In the genomic region with DNA sequence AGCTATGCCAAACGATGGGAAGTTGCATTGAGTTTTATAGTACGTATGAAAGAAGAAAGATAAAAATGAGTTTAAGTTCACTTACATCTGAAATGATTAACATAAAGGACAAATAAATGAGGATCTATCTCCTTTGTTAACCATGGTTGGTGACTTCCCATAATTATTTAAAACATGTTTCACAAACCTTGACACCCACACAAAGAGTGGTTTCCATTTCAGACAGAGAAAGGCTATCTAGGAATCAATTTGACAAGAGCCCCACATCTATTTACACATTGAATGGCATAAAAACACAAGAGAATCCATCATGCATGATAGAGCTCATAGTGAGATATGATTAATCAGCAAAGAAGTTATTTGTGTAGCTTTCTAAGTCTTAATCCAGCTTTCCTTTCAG, we compare ENCODE assay signal across 19 cellular contexts. TPM values are rescaled to one million over a fixed set of nuclear protein-coding genes. Genes with fewer than 3 reads are reported as not detected.
DNase-seq lines count a peak whose midpoint lies in the region; ATAC-seq, FAIRE-seq and TF ChIP-seq lines count a peak whose summit lies in the region.
"Had no signal": no experiment of that assay in that cellular context is flagged by ENCODE, and none has a peak within 500 bp of the region (broad histone marks: within the 10 kb centered on the region; RNA-seq: fewer than 3 reads in every experiment).

No MANE protein-coding gene starts in this region.

- no peak for TF ChIP-seq POLR2A in GM12878 (IDR thresholded peaks at IDR 0.05; ENCODE audit: low read depth, low read length)

- DNase-seq in activated naive CD8-positive, alpha-beta T cell treated with anti-CD3 and anti-CD28 coated beads, Interleukin-2, amount 50 U/mL, for 24 hours = no peak
- DNase-seq in activated naive CD8-positive, alpha-beta T cell treated with anti-CD3 and anti-CD28 coated beads for 36 hours = no peak
- DNase-seq in GM12878 (ENCODE audit: low read depth, low spot score) (peak; percentile 50), NCI-H345 treated with DMSO at 0.1 percent for 48 hours (lab: John Stamatoyannopoulos, UW; ENCODE audit: unreplicated experiment) (no peak), mesenteric fat pad (ENCODE audit: low spot score) (no peak), T-helper 17 cell (no peak)
- DNase-seq: Calu3; CD4-positive, CD25-positive, alpha-beta regulatory T cell; DMS79; NCI-H1105 treated with DMSO at 0.1 percent for 48 hours; NCI-H2029; NCI-H2171 treated with DMSO at 0.1 percent for 48 hours; NCI-H510A treated with DMSO at 0.1 percent for 48 hours; OCI-M1; RPMI8226 had no signal

- TF ChIP-seq RAD21 in GM12878 (IDR thresholded peaks at IDR 0.05; ENCODE audit: insufficient read depth, low read depth, low read length) = no peak

- peak; percentile 83 for FAIRE-seq in GM12878 (lab: Jason Lieb, UNC)
- FAIRE-seq: A204.1, G401.6 had no signal

- H3K9me3 Mint-ChIP-seq in activated naive CD8-positive, alpha-beta T cell treated with anti-CD3 and anti-CD28 coated beads, Interleukin-2, amount 50 U/mL, for 24 hours = no peaks in the 10 kb centered on the region
- peaks cover 2% of the 10 kb centered on the region for H3K9me3 Mint-ChIP-seq in activated naive CD8-positive, alpha-beta T cell treated with anti-CD3 and anti-CD28 coated beads for 36 hours
- no peaks in the 10 kb centered on the region for H3K9me3 Mint-ChIP-seq in stimulated activated memory B cell treated with anti-CD40 and anti-IgM and Interleukin-4, amounts not matched to agents 10 μg/mL and 1 μg/mL and 100 μg/mL, for 72 hours
- H3K9me3 Mint-ChIP-seq: CD4-positive, CD25-positive, alpha-beta regulatory T cell had no signal

- no peak overlapping the region for H3K27ac ChIP-seq in GM12878 (ENCODE audit: control insufficient read depth, insufficient read depth)

- peak overlapping the region; percentile 49 for H3K9ac ChIP-seq in Loucy (ENCODE audit: low read depth, low read length, poor library complexity, severe bottlenecking)
- no peak overlapping the region for H3K9ac ChIP-seq in GM12878 (ENCODE audit: control insufficient read depth, insufficient read depth, low read length)

- ATAC-seq in activated naive CD8-positive, alpha-beta T cell treated with anti-CD3 and anti-CD28 coated beads, Interleukin-2, amount 50 U/mL, for 24 hours = no peak
- ATAC-seq in GM12878 (peak; percentile 36), T-helper 17 cell (no peak)
- peak; percentile 44 for ATAC-seq in stimulated activated memory B cell treated with anti-CD40 and anti-IgM and Interleukin-4, amounts not matched to agents 10 μg/mL and 1 μg/mL and 100 μg/mL, for 72 hours

- peaks cover 3% of the 10 kb centered on the region for H3K27me3 Mint-ChIP-seq in activated naive CD8-positive, alpha-beta T cell treated with anti-CD3 and anti-CD28 coated beads, Interleukin-2, amount 50 U/mL, for 24 hours
- peaks cover 4% of the 10 kb centered on the region for H3K27me3 Mint-ChIP-seq in activated naive CD8-positive, alpha-beta T cell treated with anti-CD3 and anti-CD28 coated beads for 36 hours
- no peaks in the 10 kb centered on the region for H3K27me3 Mint-ChIP-seq in stimulated activated memory B cell treated with anti-CD40 and anti-IgM and Interleukin-4, amounts not matched to agents 10 μg/mL and 1 μg/mL and 100 μg/mL, for 72 hours
- H3K27me3 Mint-ChIP-seq in T-helper 17 cell = peaks cover 48% of the 10 kb centered on the region

- peaks cover 9% of the 10 kb centered on the region for H3F3A ChIP-seq in Loucy (ENCODE audit: low read depth)

- peaks cover 26% of the 10 kb centered on the region for H3K4me1 Mint-ChIP-seq in activated naive CD8-positive, alpha-beta T cell treated with anti-CD3 and anti-CD28 coated beads, Interleukin-2, amount 50 U/mL, for 24 hours
- H3K4me1 Mint-ChIP-seq in activated naive CD8-positive, alpha-beta T cell treated with anti-CD3 and anti-CD28 coated beads for 36 hours = peaks cover 13% of the 10 kb centered on the region
- peaks cover 54% of the 10 kb centered on the region for H3K4me1 Mint-ChIP-seq in stimulated activated memory B cell treated with anti-CD40 and anti-IgM and Interleukin-4, amounts not matched to agents 10 μg/mL and 1 μg/mL and 100 μg/mL, for 72 hours
- H3K4me1 Mint-ChIP-seq in T-helper 17 cell = peaks cover 10% of the 10 kb centered on the region

- no peak overlapping the region for H3K4me3 Mint-ChIP-seq in activated naive CD8-positive, alpha-beta T cell treated with anti-CD3 and anti-CD28 coated beads, Interleukin-2, amount 50 U/mL, for 24 hours
- no peak overlapping the region for H3K4me3 Mint-ChIP-seq in activated naive CD8-positive, alpha-beta T cell treated with anti-CD3 and anti-CD28 coated beads for 36 hours
- H3K4me3 Mint-ChIP-seq in stimulated activated memory B cell treated with anti-CD40 and anti-IgM and Interleukin-4, amounts not matched to agents 10 μg/mL and 1 μg/mL and 100 μg/mL, for 72 hours = peak overlapping the region; percentile 38
- no peak overlapping the region for H3K4me3 Mint-ChIP-seq in T-helper 17 cell
- H3K4me3 Mint-ChIP-seq: CD4-positive, CD25-positive, alpha-beta regulatory T cell had no signal

- no peaks in the 10 kb centered on the region for H3K27me3 ChIP-seq in Loucy (ENCODE audit: insufficient read depth, low read length, poor library complexity, severe bottlenecking)
- H3K27me3 ChIP-seq in GM12878 (replicated peaks in 1 of 2; ENCODE audit: control insufficient read depth in 2 of 2, insufficient read depth in 2 of 2, low read length in 1 of 2) = no peaks in the 10 kb centered on the region

- H3K36me3 ChIP-seq in Loucy (ENCODE audit: insufficient read depth, low read length) (no peaks in the 10 kb centered on the region), GM12878 (ENCODE audit: control insufficient read depth in 2 of 2, insufficient read depth in 2 of 2, low read length in 1 of 2) (no peaks in the 10 kb centered on the region)

- CTCF ChIA-PET in GM12878 (lab: Yijun Ruan, JAX) = interaction anchor here (0.6 to 2.9 kb wide), 5 partner anchors 8 to 124 kb away, joined by 3 to 12 read pairs (median 5); no protein-coding TSS in a partner anchor

- POLR2A ChIA-PET in GM12878 (lab: Charles Lee) = interaction anchor here (0.6 to 0.9 kb wide), 2 partner anchors 21 to 55 kb away, joined by 3 to 5 read pairs; no protein-coding TSS in a partner anchor

- WGBS in GM12878 (ENCODE audit: insufficient coverage, insufficient replicate concordance, low lambda C conversion rate, missing lambda C conversion rate) = 33% methylated on average over 2 of the region's 2 CpGs

- SMC1A ChIA-PET in GM12878 (lab: Charles Lee; ENCODE audit: uncharacterized antibody, unreplicated experiment) = interaction anchor here (0.6 to 4.7 kb wide), 8 partner anchors 9 to 102 kb away, joined by 3 to 40 read pairs (median 4); a partner anchor contains a TSS

- peak overlapping the region; percentile 40 for H3K27ac Mint-ChIP-seq in activated naive CD8-positive, alpha-beta T cell treated with anti-CD3 and anti-CD28 coated beads, Interleukin-2, amount 50 U/mL, for 24 hours
- H3K27ac Mint-ChIP-seq in activated naive CD8-positive, alpha-beta T cell treated with anti-CD3 and anti-CD28 coated beads for 36 hours = no peak overlapping the region
- H3K27ac Mint-ChIP-seq in stimulated activated memory B cell treated with anti-CD40 and anti-IgM and Interleukin-4, amounts not matched to agents 10 μg/mL and 1 μg/mL and 100 μg/mL, for 72 hours = peak overlapping the region; percentile 52
- no peak overlapping the region for H3K27ac Mint-ChIP-seq in T-helper 17 cell
- H3K27ac Mint-ChIP-seq: CD4-positive, CD25-positive, alpha-beta regulatory T cell had no signal

- H3K36me3 Mint-ChIP-seq in activated naive CD8-positive, alpha-beta T cell treated with anti-CD3 and anti-CD28 coated beads, Interleukin-2, amount 50 U/mL, for 24 hours (ENCODE audit: low read depth) = no peaks in the 10 kb centered on the region
- H3K36me3 Mint-ChIP-seq in activated naive CD8-positive, alpha-beta T cell treated with anti-CD3 and anti-CD28 coated beads for 36 hours = no peaks in the 10 kb centered on the region
- no peaks in the 10 kb centered on the region for H3K36me3 Mint-ChIP-seq in stimulated activated memory B cell treated with anti-CD40 and anti-IgM and Interleukin-4, amounts not matched to agents 10 μg/mL and 1 μg/mL and 100 μg/mL, for 72 hours
- no peaks in the 10 kb centered on the region for H3K36me3 Mint-ChIP-seq in T-helper 17 cell (ENCODE audit: low read depth)
- H3K36me3 Mint-ChIP-seq: CD4-positive, CD25-positive, alpha-beta regulatory T cell had no signal

- RAD21 ChIA-PET in GM12878 (lab: Charles Lee; ENCODE audit: unreplicated experiment) = interaction anchor here (1.2 to 1.6 kb wide), 5 partner anchors 8 to 483 kb away, joined by 3 to 11 read pairs (median 3); a partner anchor contains a TSS

- no TSS peak for BruUV-seq in GM12878 (replicated peaks; lab: Mats Ljungman, UMichigan)

- TF ChIP-seq CTCF in Loucy (conservative IDR thresholded peaks at IDR 0.05; ENCODE audit: low read length) (no peak), GM12878 (IDR thresholded peaks at IDR 0.05 in 2 of 3, conservative IDR thresholded peaks at IDR 0.05 in 1 of 3; ENCODE audit: control insufficient read depth in 2 of 3, extremely low read depth in 1 of 3, insufficient read depth in 1 of 3, low read depth in 3 of 3, low read length in 3 of 3) (no peak)

- no peaks in the 10 kb centered on the region for H3K9me3 ChIP-seq in Loucy (ENCODE audit: insufficient read depth, low read depth, low read length)
- no peaks in the 10 kb centered on the region for H3K9me3 ChIP-seq in GM12878 (replicated peaks; ENCODE audit: control insufficient read depth, insufficient read depth, low read length)
- H3K9me3 ChIP-seq in T-helper 17 cell (ENCODE audit: control insufficient read depth, low read length, poor library complexity, severe bottlenecking) = no peaks in the 10 kb centered on the region

- peak overlapping the region; percentile 55 for H3K4me2 ChIP-seq in Loucy (ENCODE audit: low read depth, low read length, poor library complexity, severe bottlenecking)
- peak overlapping the region; percentile 67 for H3K4me2 ChIP-seq in GM12878 (ENCODE audit: control insufficient read depth, insufficient read depth)

- H3K4me3 ChIP-seq in Loucy (ENCODE audit: low read length, poor library complexity, severe bottlenecking) = no peak overlapping the region
- no peak overlapping the region for H3K4me3 ChIP-seq in GM12878

- H4K20me1 ChIP-seq in Loucy (ENCODE audit: insufficient read depth, low read length, poor library complexity, severe bottlenecking) (no peaks in the 10 kb centered on the region), GM12878 (ENCODE audit: control insufficient read depth, insufficient read depth) (no peaks in the 10 kb centered on the region)

- in situ Hi-C loops in GM12878 (cut with MboI) = loop anchor here (10.0 kb wide), 1 partner anchor 329 kb away; no protein-coding TSS in a partner anchor

- intact Hi-C loops in GM12878 (cut with micrococcal nuclease; ENCODE audit: unreplicated experiment) = loop anchor here (10.0 kb wide), 1 partner anchor 319 kb away; a partner anchor contains a TSS

- H2AFZ ChIP-seq in Loucy (ENCODE audit: low read length) (peak overlapping the region; percentile 4; the same call in 1 of the 2 replicates), GM12878 (ENCODE audit: control insufficient read depth, low read depth, low read length) (peak overlapping the region; percentile 64)

- no peak for TF ChIP-seq EP300 in GM12878 (IDR thresholded peaks at IDR 0.05; ENCODE audit: borderline replicate concordance in 1 of 2, control insufficient read depth in 1 of 2, low read depth in 2 of 2, low read length in 2 of 2)

- H3K79me2 ChIP-seq in Loucy (ENCODE audit: insufficient read depth, low read length) = no peaks in the 10 kb centered on the region
- H3K79me2 ChIP-seq in GM12878 (ENCODE audit: control insufficient read depth, insufficient read depth, low read length) = no peaks in the 10 kb centered on the region

- no peaks in the 10 kb centered on the region for H3K9me2 ChIP-seq in Loucy (replicated peaks; ENCODE audit: low read depth, low read length)

- H3K4me1 ChIP-seq in Loucy (ENCODE audit: insufficient read depth, low read length, poor library complexity, severe bottlenecking) (peaks cover 67% of the 10 kb centered on the region), GM12878 (ENCODE audit: control insufficient read depth, insufficient read depth, low read length) (peaks cover 19% of the 10 kb centered on the region)

RNA-seq across cellular contexts. Expression of a gene that starts 14.2 kb away (rescaled TPM):
- total RNA-seq in activated naive CD8-positive, alpha-beta T cell treated with anti-CD3 and anti-CD28 coated beads for 36 hours = 10 to 100 TPM; 13.6 to 15.6 TPM
- total RNA-seq in GM12878 (2013; cell fraction: nucleolus; rRNA removed) = 48.5 and 55.2 TPM in 2 replicates
- total RNA-seq in GM12878 (2014; rRNA removed) = 10.0 and 12.5 TPM in 2 replicates
- 11.9 and 12.1 TPM in 2 replicates for total RNA-seq in GM12878 (2014; rRNA removed; fragmentation: Illumina TruSeq; extraction: Trizol)
- 12.5 and 13.6 TPM in 2 replicates for total RNA-seq in GM12878 (2021)
- polyA plus RNA-seq in GM12878 (2011; ENCODE audit: low read depth) = 5.9 TPM
- 11.8 and 13.3 TPM in 2 replicates for polyA plus RNA-seq in GM12878 (2011; rRNA removed)
- polyA plus RNA-seq in GM12878 (2011; cell fraction: cytosol; rRNA removed) = 4.9 and 5.0 TPM in 2 replicates
- polyA plus RNA-seq in GM12878 (2011; cell fraction: nucleus; rRNA removed) = 17.0 and 17.8 TPM in 2 replicates
- polyA plus RNA-seq in GM12878 (2012) = 7.5 and 7.8 TPM in 2 replicates
- 11.5 and 13.5 TPM in 2 replicates for polyA plus RNA-seq in GM12878 (2014; fragmentation: Illumina TruSeq; extraction: Trizol)
- 1 to 10 TPM; 1.9 to 3.6 TPM for polyA plus RNA-seq in GM12878 (2014; fragmentation: Nextera tagmentation; extraction: Ambion mirVana)
- 7.8 and 8.5 TPM in 2 replicates for polyA plus RNA-seq in GM12878 (2014; rRNA removed)
- 1 to 10 TPM; 5.3 to 7.5 TPM for polyA plus RNA-seq in GM12878 (2016; fragmentation: Nextera tagmentation; extraction: Ambion mirVana)
- 9.4 and 15.1 TPM in 2 replicates for polyA minus RNA-seq in GM12878 (2011; rRNA and poly(A)+ RNA removed)
- 3.6 and 3.7 TPM in 2 replicates for polyA minus RNA-seq in GM12878 (2011; cell fraction: cytosol; rRNA and poly(A)+ RNA removed)
- polyA minus RNA-seq in GM12878 (2011; cell fraction: nucleus; rRNA and poly(A)+ RNA removed) = 20.8 and 27.6 TPM in 2 replicates
- total RNA-seq in mesenteric fat pad = 36.3 TPM
- total RNA-seq in T-helper 17 cell = 10 to 100 TPM; 33.3 to 38.6 TPM

Comparison
In these comparisons a context has a peak if more than half of its experiments do, and no peak if none do; other contexts are left out.
1. H3K27ac Mint-ChIP-seq: peak in activated naive CD8-positive, alpha-beta T cell treated with anti-CD3 and anti-CD28 coated beads, Interleukin-2, amount 50 U/mL, for 24 hours (single experiment) and stimulated activated memory B cell treated with anti-CD40 and anti-IgM and Interleukin-4, amounts not matched to agents 10 μg/mL and 1 μg/mL and 100 μg/mL, for 72 hours (single experiment); none in activated naive CD8-positive, alpha-beta T cell treated with anti-CD3 and anti-CD28 coated beads for 36 hours (single experiment) and T-helper 17 cell (single experiment).
2. ATAC-seq: peak in GM12878 (single experiment) and stimulated activated memory B cell treated with anti-CD40 and anti-IgM and Interleukin-4, amounts not matched to agents 10 μg/mL and 1 μg/mL and 100 μg/mL, for 72 hours (single experiment); none in activated naive CD8-positive, alpha-beta T cell treated with anti-CD3 and anti-CD28 coated beads, Interleukin-2, amount 50 U/mL, for 24 hours (single experiment) and T-helper 17 cell (single experiment).